ENCODE assay signal across 8 cellular contexts in the genomic region with DNA sequence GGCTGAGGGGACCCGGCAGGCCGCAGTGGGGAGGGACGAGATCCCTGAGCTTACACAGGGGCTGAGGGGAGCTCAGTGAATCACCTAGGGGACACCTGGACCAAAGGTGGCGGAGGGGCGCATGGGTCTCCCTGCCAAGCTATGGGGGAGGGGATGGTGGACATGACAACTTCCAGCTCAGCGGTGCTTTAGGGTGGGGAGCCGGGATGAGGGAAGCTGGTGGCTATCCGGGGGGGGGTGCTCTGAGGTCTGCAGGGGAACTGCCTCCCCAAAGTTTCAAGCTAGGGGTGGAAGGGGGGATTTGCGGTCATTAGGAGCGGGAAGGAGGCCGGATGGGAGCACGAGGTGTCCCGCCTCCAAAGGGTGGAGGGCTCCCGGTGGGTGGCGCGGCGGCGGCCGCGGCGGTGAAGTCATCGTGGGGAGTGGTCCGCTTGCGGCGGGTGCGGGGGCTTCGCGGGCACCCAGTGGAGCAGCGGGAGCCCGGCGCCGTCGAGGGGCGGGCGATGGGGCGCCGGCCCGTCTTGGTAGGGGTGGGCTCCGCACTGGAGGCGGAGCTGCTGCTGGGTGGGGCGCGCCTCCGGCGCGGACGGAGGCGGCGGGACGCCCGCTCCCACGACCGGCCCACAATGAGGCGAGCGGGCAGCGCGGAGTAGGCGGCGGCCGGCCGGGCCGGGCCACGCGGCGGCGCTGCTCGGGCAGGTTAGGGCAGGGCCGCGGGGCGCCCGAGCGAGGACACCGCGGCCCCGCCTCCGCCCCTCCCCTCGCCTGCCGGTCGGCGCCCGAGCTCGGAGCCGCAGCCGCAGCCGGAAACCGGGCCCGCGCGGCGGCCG. TPM values are rescaled to one million over a fixed set of nuclear protein-coding genes. Genes with fewer than 3 reads are reported as not detected.
DNase-seq lines count a peak whose midpoint lies in the region; ATAC-seq and TF ChIP-seq lines count a peak whose summit lies in the region.

A gene with protein sequence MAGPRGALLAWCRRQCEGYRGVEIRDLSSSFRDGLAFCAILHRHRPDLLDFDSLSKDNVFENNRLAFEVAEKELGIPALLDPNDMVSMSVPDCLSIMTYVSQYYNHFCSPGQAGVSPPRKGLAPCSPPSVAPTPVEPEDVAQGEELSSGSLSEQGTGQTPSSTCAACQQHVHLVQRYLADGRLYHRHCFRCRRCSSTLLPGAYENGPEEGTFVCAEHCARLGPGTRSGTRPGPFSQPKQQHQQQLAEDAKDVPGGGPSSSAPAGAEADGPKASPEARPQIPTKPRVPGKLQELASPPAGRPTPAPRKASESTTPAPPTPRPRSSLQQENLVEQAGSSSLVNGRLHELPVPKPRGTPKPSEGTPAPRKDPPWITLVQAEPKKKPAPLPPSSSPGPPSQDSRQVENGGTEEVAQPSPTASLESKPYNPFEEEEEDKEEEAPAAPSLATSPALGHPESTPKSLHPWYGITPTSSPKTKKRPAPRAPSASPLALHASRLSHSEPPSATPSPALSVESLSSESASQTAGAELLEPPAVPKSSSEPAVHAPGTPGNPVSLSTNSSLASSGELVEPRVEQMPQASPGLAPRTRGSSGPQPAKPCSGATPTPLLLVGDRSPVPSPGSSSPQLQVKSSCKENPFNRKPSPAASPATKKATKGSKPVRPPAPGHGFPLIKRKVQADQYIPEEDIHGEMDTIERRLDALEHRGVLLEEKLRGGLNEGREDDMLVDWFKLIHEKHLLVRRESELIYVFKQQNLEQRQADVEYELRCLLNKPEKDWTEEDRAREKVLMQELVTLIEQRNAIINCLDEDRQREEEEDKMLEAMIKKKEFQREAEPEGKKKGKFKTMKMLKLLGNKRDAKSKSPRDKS (plus strand): TSS at position 764 of the 830 bp plus-strand sequence. CDS start 126 bp downstream, outside the sequence.

- H3K27me3 ChIP-seq in HUES64 (ENCODE audit: insufficient read depth, low read length) = no peaks in the 10 kb centered on the region
- H3K27me3 ChIP-seq in ascending aorta = no peaks in the 10 kb centered on the region
- no peaks in the 10 kb centered on the region for H3K27me3 ChIP-seq in right cardiac atrium (ENCODE audit: control insufficient read depth, insufficient read depth)

- H3K36me3 ChIP-seq in HUES64 (ENCODE audit: insufficient read depth, low read length) (no peaks in the 10 kb centered on the region), ascending aorta (no peaks in the 10 kb centered on the region)

- H3K4me3 ChIP-seq in HUES64 (ENCODE audit: low read length) = peak within 1 kb of the TSS; percentile 61
- H3K4me3 ChIP-seq in ascending aorta = peak within 1 kb of the TSS; percentile 85 to 100
- peak within 1 kb of the TSS; percentile 89 for H3K4me3 ChIP-seq in right cardiac atrium (ENCODE audit: low read length)

- peak; percentile 76 for ATAC-seq in GM21390 (IDR thresholded peaks at IDR 0.05; ENCODE audit: unreplicated experiment)
- ATAC-seq in right cardiac atrium = peak; percentile 86 to 90

- peak in 1 of 3 experiments; percentile 39 for TF ChIP-seq CTCF in ascending aorta (IDR thresholded peaks at IDR 0.05)

- WGBS in HUES64 = 5% methylated on average over 90 of the region's 90 CpGs
- WGBS in right cardiac atrium = 5% methylated on average over 90 of the region's 90 CpGs

- in situ Hi-C loops in Caki2 (cut with HindIII; ENCODE audit: low pct_unique_long_range_greater_than_20kb, low sequenced_read_pairs) = no loop called here

- DNase-seq in Caki2 (ENCODE audit: low read depth) (peak; percentile 89), ascending aorta (ENCODE audit: low spot score in 2 of 2) (peak in 1 of 2 donors; percentile 84), right cardiac atrium (peak; percentile 74 to 89 (median 89)), retina (peak; percentile 63), DMS114 treated with DMSO at 0.1 percent for 48 hours (lab: John Stamatoyannopoulos, UW; ENCODE audit: unreplicated experiment) (no peak)

- H3K4me1 ChIP-seq in HUES64 (ENCODE audit: insufficient read depth, low read length) (peaks cover 18% of the 10 kb centered on the region), ascending aorta (peaks cover 7 to 29% of the 10 kb centered on the region in 2 donors), right cardiac atrium (ENCODE audit: control insufficient read depth, insufficient read depth, low read length) (peaks cover 6% of the 10 kb centered on the region)

- no peaks in the 10 kb centered on the region for H3K9me3 ChIP-seq in HUES64 (ENCODE audit: insufficient read depth, low read depth, low read length)
- no peaks in the 10 kb centered on the region for H3K9me3 ChIP-seq in ascending aorta
- no peaks in the 10 kb centered on the region for H3K9me3 ChIP-seq in right cardiac atrium (ENCODE audit: control insufficient read depth, low read length)

- intact Hi-C loops in T-helper 1 cell treated with Interleukin-12 subunit alpha and Interleukin-12 subunit beta and Interleukin-4 antibody, amounts not matched to agents 30 ng/mL and 1 ng/mL, for 36 hours (cut with micrococcal nuclease) = loop anchor here (1.0 kb wide), 2 partner anchors 9 to 29 kb away; no protein-coding TSS in a partner anchor
- intact Hi-C loops in ascending aorta (cut with DNase I) = loop anchor here (1.0 to 2.0 kb wide), 3 partner anchors 28 to 61 kb away; partner anchors contain the start of genes ANKRD54, C22orf23 and POLR2F
- intact Hi-C loops in right cardiac atrium (cut with DNase I) = no loop called here

- H3K9ac ChIP-seq in HUES64 (ENCODE audit: low read depth, low read length) = peak within 1 kb of the TSS; percentile 82

- H3K27ac ChIP-seq in HUES64 (ENCODE audit: low read depth, low read length) (peak within 1 kb of the TSS; percentile 50), ascending aorta (peak within 1 kb of the TSS; percentile 88 to 93), right cardiac atrium (ENCODE audit: low read length) (peak within 1 kb of the TSS; percentile 57)

RNA-seq across cellular contexts. Expression of the gene that starts here (rescaled TPM):
- total RNA-seq in Caki2 (2014; rRNA removed; shearing (Covaris generic); ENCODE audit: low replicate concordance) = 12.5 and 25.7 TPM in 2 replicates
- 20.0 TPM for polyA plus RNA-seq in HUES64 (2013, experiment 1 of 2)
- 22.1 TPM for polyA plus RNA-seq in HUES64 (2013, experiment 2 of 2)
- total RNA-seq in T-helper 1 cell treated with Interleukin-12 subunit alpha and Interleukin-12 subunit beta and Interleukin-4 antibody, amounts not matched to agents 30 ng/mL and 1 ng/mL, for 36 hours = 35.1 and 37.3 TPM in 2 replicates
- total RNA-seq in ascending aorta = 43.9 TPM
- total RNA-seq in right cardiac atrium = 10 to 100 TPM; 11.5 to 17.0 (median 14.2) TPM
- polyA plus RNA-seq in right cardiac atrium = 9.8 TPM

Comparison
In these comparisons a context has a peak if more than half of its experiments do, and no peak if none do; other contexts are left out.
1. intact Hi-C loops: an anchor here in T-helper 1 cell treated with Interleukin-12 subunit alpha and Interleukin-12 subunit beta and Interleukin-4 antibody, amounts not matched to agents 30 ng/mL and 1 ng/mL, for 36 hours (1.0 kb wide) and ascending aorta (1.0 to 2.0 kb wide); none called in right cardiac atrium.